In genomic region chr15:101148166-101148880, GRCh38 we compare ENCODE assay signal across 11 cellular contexts.
DNase-seq lines count a peak whose midpoint lies in the region; ATAC-seq and TF ChIP-seq lines count a peak whose summit lies in the region.
"Had no signal": no experiment of that assay in that cellular context is flagged by ENCODE, and none has a peak within 500 bp of the region (broad histone marks: within the 10 kb centered on the region; RNA-seq: fewer than 3 reads in every experiment).

No MANE protein-coding gene starts in this region.

- DNase-seq in GM10266 (ENCODE audit: extremely low spot score) (peak; percentile 45), MV-4-11 (lab: John Stamatoyannopoulos, UW) (peak; percentile 42), left lobe of liver (ENCODE audit: low spot score) (no peak), NCI-H1930 (lab: John Stamatoyannopoulos, UW) (no peak), GM19240 (ENCODE audit: insufficient read length, low spot score) (no peak)
- no peak for DNase-seq in stimulated activated CD4-positive, alpha-beta T cell treated with anti-CD3 and anti-CD28 coated beads, Interleukin-15, amount 100 ng/mL, for 24 hours
- DNase-seq: DMS 273 treated with DMSO at 0.1 percent for 48 hours, NCI-H526 treated with DMSO at 0.1 percent for 48 hours, ovary had no signal

- TF ChIP-seq CTCF in GM10266 (IDR thresholded peaks at IDR 0.05; ENCODE audit: control insufficient read depth, insufficient read depth, low read depth, missing control alignments) = no peak

- ATAC-seq in GM21381 (IDR thresholded peaks at IDR 0.05; ENCODE audit: unreplicated experiment) (peak; percentile 58), left lobe of liver (peak; percentile 23), HG03159 (IDR thresholded peaks at IDR 0.05; ENCODE audit: unreplicated experiment) (no peak)

Comparison
In these comparisons a context has a peak if more than half of its experiments do, and no peak if none do; other contexts are left out.
1. DNase-seq: peak in GM10266 (single experiment) and MV-4-11 (single experiment); none in left lobe of liver (single experiment), NCI-H1930 (0 of 2), stimulated activated CD4-positive, alpha-beta T cell treated with anti-CD3 and anti-CD28 coated beads, Interleukin-15, amount 100 ng/mL, for 24 hours (single experiment) and GM19240 (single experiment).